In the genomic region with DNA sequence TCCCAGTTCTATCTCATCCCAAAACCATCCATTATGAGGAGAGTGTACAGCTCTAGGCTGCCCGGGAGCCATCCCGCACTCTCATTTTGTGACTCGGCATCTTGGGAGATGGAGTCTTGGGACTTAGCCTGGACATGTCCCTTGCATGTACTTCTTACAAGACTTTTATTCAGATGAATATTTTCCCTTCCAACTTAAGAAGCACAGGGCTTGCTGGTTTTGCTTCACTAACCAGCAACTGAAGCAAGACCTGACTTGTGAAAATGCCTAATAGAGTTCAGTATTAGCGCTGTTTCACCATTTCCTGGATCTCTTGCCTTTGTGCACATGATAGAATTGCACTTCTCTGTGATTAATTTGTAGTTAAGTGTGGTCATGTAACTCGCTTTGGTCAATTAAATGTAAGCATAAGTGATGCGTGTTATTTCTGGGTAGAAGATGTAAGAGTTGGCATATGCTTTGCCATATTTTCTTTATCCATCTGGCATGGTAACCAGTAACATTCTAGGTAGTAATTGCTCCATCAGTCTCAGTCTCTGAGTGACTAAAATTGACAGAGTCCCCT, we compare ENCODE assay signal across 14 cellular contexts. TPM values are rescaled to one million over a fixed set of nuclear protein-coding genes. Genes with fewer than 3 reads are reported as not detected.
DNase-seq lines count a peak whose midpoint lies in the region; ATAC-seq, FAIRE-seq and TF ChIP-seq lines count a peak whose summit lies in the region.
"Had no signal": no experiment of that assay in that cellular context is flagged by ENCODE, and none has a peak within 500 bp of the region (broad histone marks: within the 10 kb centered on the region; RNA-seq: fewer than 3 reads in every experiment).

No MANE protein-coding gene starts in this region.

- H3K4me1 Mint-ChIP-seq in T-helper 2 cell treated with Interferon-gamma antibody and Interleukin-4, amounts not matched to agents 5 μg/mL and 100 μg/mL, for 36 hours (ENCODE audit: low read depth): peaks cover 23% of the 10 kb centered on the region
- H3K4me1 Mint-ChIP-seq in activated T-cell treated with anti-CD3 and anti-CD28 coated beads, Interleukin-2, amount 50 U/mL, for 72 hours (ENCODE audit: low read depth): peaks cover 32% of the 10 kb centered on the region

- peak; percentile 96 for FAIRE-seq in GM12891 (lab: Jason Lieb, UNC)

- TF ChIP-seq POLR2A in GM12891 (IDR thresholded peaks at IDR 0.05; ENCODE audit: low read depth, low read length): no peak

- ATAC-seq in GM19468 (IDR thresholded peaks at IDR 0.05; ENCODE audit: extremely low read depth, unreplicated experiment) (peak; percentile 83), HG03135 (IDR thresholded peaks at IDR 0.05; ENCODE audit: unreplicated experiment) (peak; percentile 70)
- no peak for ATAC-seq in activated T-cell treated with anti-CD3 and anti-CD28 coated beads, Interleukin-2, amount 50 U/mL, for 72 hours (replicated peaks in 1 of 2)
- ATAC-seq: activated T-helper 17 cell treated with anti-CD3 and anti-CD28 coated beads, Interleukin-2, amount 50 U/mL, for 72 hours; naive thymus-derived CD8-positive, alpha-beta T cell had no signal

- peak overlapping the region; percentile 59 to 79 for H3K27ac ChIP-seq in esophagus (ENCODE audit: low read depth in 2 of 2, low read length in 1 of 2)
- H3K27ac ChIP-seq: hepatocyte, thoracic aorta had no signal

- DNase-seq in GM12891 (ENCODE audit: insufficient read length, low spot score) (no peak), hepatic stellate cell (ENCODE audit: low spot score) (no peak), NCI-H2227 treated with DMSO at 0.1 percent for 48 hours (lab: John Stamatoyannopoulos, UW) (no peak)
- DNase-seq in T-helper 2 cell treated with Interferon-gamma antibody and Interleukin-4, amounts not matched to agents 5 μg/mL and 100 μg/mL, for 36 hours (ENCODE audit: low spot score): no peak
- no peak for DNase-seq in activated T-cell treated with anti-CD3 and anti-CD28 coated beads, Interleukin-2, amount 50 U/mL, for 72 hours
- DNase-seq: KBM-7; naive thymus-derived CD8-positive, alpha-beta T cell; NCI-H748 treated with DMSO at 0.1 percent for 48 hours had no signal

- H3K36me3 Mint-ChIP-seq in T-helper 2 cell treated with Interferon-gamma antibody and Interleukin-4, amounts not matched to agents 5 μg/mL and 100 μg/mL, for 36 hours (ENCODE audit: low read depth): peaks cover 26% of the 10 kb centered on the region
- H3K36me3 Mint-ChIP-seq in activated T-cell treated with anti-CD3 and anti-CD28 coated beads, Interleukin-2, amount 50 U/mL, for 72 hours (ENCODE audit: insufficient read depth in 2 of 2): peaks cover 5% of the 10 kb centered on the region in 2 donors

- no peak overlapping the region for H3K27ac Mint-ChIP-seq in T-helper 2 cell treated with Interferon-gamma antibody and Interleukin-4, amounts not matched to agents 5 μg/mL and 100 μg/mL, for 36 hours
- no peak overlapping the region for H3K27ac Mint-ChIP-seq in activated T-cell treated with anti-CD3 and anti-CD28 coated beads, Interleukin-2, amount 50 U/mL, for 72 hours
- H3K27ac Mint-ChIP-seq: activated T-helper 17 cell treated with anti-CD3 and anti-CD28 coated beads, Interleukin-2, amount 50 U/mL, for 72 hours had no signal

- no peaks in the 10 kb centered on the region for H3K27me3 Mint-ChIP-seq in T-helper 2 cell treated with Interferon-gamma antibody and Interleukin-4, amounts not matched to agents 5 μg/mL and 100 μg/mL, for 36 hours (ENCODE audit: low read depth)
- H3K27me3 Mint-ChIP-seq in activated T-cell treated with anti-CD3 and anti-CD28 coated beads, Interleukin-2, amount 50 U/mL, for 72 hours (ENCODE audit: low read depth): no peaks in the 10 kb centered on the region
- H3K27me3 Mint-ChIP-seq: activated T-helper 17 cell treated with anti-CD3 and anti-CD28 coated beads, Interleukin-2, amount 50 U/mL, for 72 hours; naive thymus-derived CD8-positive, alpha-beta T cell had no signal

- H3K4me3 ChIP-seq in esophagus (ENCODE audit: low read depth in 1 of 2, low read length in 2 of 2): no peak overlapping the region
- H3K4me3 ChIP-seq: hepatocyte, thoracic aorta had no signal

- 46 to 71% methylated on average over 6 of the region's 6 CpGs for WGBS in esophagus, 2 donors

- H3K9me3 Mint-ChIP-seq in T-helper 2 cell treated with Interferon-gamma antibody and Interleukin-4, amounts not matched to agents 5 μg/mL and 100 μg/mL, for 36 hours: peaks cover 6% of the 10 kb centered on the region
- H3K9me3 Mint-ChIP-seq in activated T-cell treated with anti-CD3 and anti-CD28 coated beads, Interleukin-2, amount 50 U/mL, for 72 hours: peaks cover 1 to 3% of the 10 kb centered on the region in 2 donors
- H3K9me3 Mint-ChIP-seq: activated T-helper 17 cell treated with anti-CD3 and anti-CD28 coated beads, Interleukin-2, amount 50 U/mL, for 72 hours had no signal

- no peaks in the 10 kb centered on the region for H3K9me3 ChIP-seq in esophagus (ENCODE audit: control insufficient read depth in 2 of 2, insufficient read depth in 1 of 2, low read depth in 1 of 2, low read length in 1 of 2)
- H3K9me3 ChIP-seq: thoracic aorta had no signal

- H3K4me3 Mint-ChIP-seq in T-helper 2 cell treated with Interferon-gamma antibody and Interleukin-4, amounts not matched to agents 5 μg/mL and 100 μg/mL, for 36 hours: no peak overlapping the region
- H3K4me3 Mint-ChIP-seq in activated T-cell treated with anti-CD3 and anti-CD28 coated beads, Interleukin-2, amount 50 U/mL, for 72 hours: no peak overlapping the region
- H3K4me3 Mint-ChIP-seq: activated T-helper 17 cell treated with anti-CD3 and anti-CD28 coated beads, Interleukin-2, amount 50 U/mL, for 72 hours; naive thymus-derived CD8-positive, alpha-beta T cell had no signal

- H3K4me1 ChIP-seq in esophagus (ENCODE audit: control insufficient read depth in 2 of 2, insufficient read depth in 2 of 2, low read length in 1 of 2): no peaks in the 10 kb centered on the region

- no peaks in the 10 kb centered on the region for H3K27me3 ChIP-seq in esophagus (ENCODE audit: control insufficient read depth in 1 of 2, insufficient read depth in 2 of 2, low read length in 2 of 2)
- H3K27me3 ChIP-seq: hepatocyte had no signal

- no peaks in the 10 kb centered on the region for H3K36me3 ChIP-seq in esophagus (ENCODE audit: control insufficient read depth in 2 of 2, insufficient read depth in 2 of 2, low read length in 1 of 2)
- H3K36me3 ChIP-seq: thoracic aorta had no signal

TF ChIP-seq in GM12891, 5 proteins besides CTCF, POLR2A, EP300 and RAD21:
- peak; percentile 88 for TF ChIP-seq PAX5 (IDR thresholded peaks at IDR 0.05; ENCODE audit: insufficient read depth, low read length, severe bottlenecking)
- no peak for TF ChIP-seq POLR2AphosphoS5 (IDR thresholded peaks at IDR 0.05; ENCODE audit: low read depth, low read length)
- TF ChIP-seq SPI1 (IDR thresholded peaks at IDR 0.05; ENCODE audit: low read depth, low read length): no peak
- TF ChIP-seq POU2F2 (IDR thresholded peaks at IDR 0.05; ENCODE audit: low read depth, low read length): 0 out of 2 replicates have a peak, but pooled peaks have one; percentile 14
- TF ChIP-seq TAF1 (IDR thresholded peaks at IDR 0.05; ENCODE audit: low read depth, low read length): no peak

RNA-seq across cellular contexts. Expression of gene PDCD1LG2, which starts 55.8 kb away (rescaled TPM):
- 1.2 TPM for polyA plus RNA-seq in GM12891 (2012; ENCODE audit: low read depth, missing spikeins)
- under 1 TPM; 0.18 to 0.19 TPM for polyA plus RNA-seq in esophagus
- total RNA-seq in activated T-cell treated with anti-CD3 and anti-CD28 coated beads, Interleukin-2, amount 50 U/mL, for 72 hours: 1 to 10 TPM; 1.3 to 3.0 TPM
- total RNA-seq: hepatocyte; naive thymus-derived CD8-positive, alpha-beta T cell had no signal
- polyA plus RNA-seq: hepatocyte; naive thymus-derived CD8-positive, alpha-beta T cell had no signal

Comparison
In these comparisons a context has a peak if more than half of its experiments do, and no peak if none do; other contexts are left out.
1. ATAC-seq: peak in GM19468 (single experiment) and HG03135 (single experiment); none in activated T-cell treated with anti-CD3 and anti-CD28 coated beads, Interleukin-2, amount 50 U/mL, for 72 hours (0 of 2).